ENCODE assay signal across 8 cellular contexts in genomic region chr17:50345443-50346312, GRCh38. TPM values are rescaled to one million over a fixed set of nuclear protein-coding genes. Genes with fewer than 3 reads are reported as not detected.
DNase-seq lines count a peak whose midpoint lies in the region; ATAC-seq and TF ChIP-seq lines count a peak whose summit lies in the region.

XYLT2 (plus strand) TSS chr17:50346126; CDS start chr17:50346141, 15 bp downstream.

- H3K27me3 Mint-ChIP-seq in immature natural killer cell (ENCODE audit: low read depth in 3 of 3): peaks cover 0 to 3% (median 0%) of the 10 kb centered on the region in 3 donors

- peak within 1 kb of the TSS; percentile 58 for H3K27ac ChIP-seq in mammary epithelial cell (ENCODE audit: insufficient read depth, low read depth, low read length)
- peak within 1 kb of the TSS; percentile 62 to 89 (median 71) for H3K27ac ChIP-seq in spleen

- peak; percentile 54 for ATAC-seq in GM18520 (IDR thresholded peaks at IDR 0.05; ENCODE audit: unreplicated experiment)
- ATAC-seq in HG03066 (IDR thresholded peaks at IDR 0.05; ENCODE audit: low read depth, unreplicated experiment): peak; percentile 64

- H4K20me1 ChIP-seq in mammary epithelial cell (ENCODE audit: insufficient read depth, low read length): no peaks in the 10 kb centered on the region

- peak; percentile 99 for DNase-seq in 8988T
- peak; percentile 80 for DNase-seq in NCI-H2171 treated with DMSO at 0.1 percent for 48 hours (lab: John Stamatoyannopoulos, UW)
- DNase-seq in mammary epithelial cell: peak; percentile 78
- DNase-seq in immature natural killer cell: peak; percentile 91 to 94 (median 93)
- DNase-seq in spleen: peak; percentile 97

- peaks cover 36% of the 10 kb centered on the region for H3K79me2 ChIP-seq in mammary epithelial cell (ENCODE audit: insufficient read depth, low read length)

- no TSS peak for BruUV-seq in mammary epithelial cell (replicated peaks; lab: Mats Ljungman, UMichigan)

- H3K36me3 ChIP-seq in mammary epithelial cell (ENCODE audit: insufficient read depth, low read length): no peaks in the 10 kb centered on the region
- H3K36me3 ChIP-seq in spleen: no peaks in the 10 kb centered on the region

- H3K9ac ChIP-seq in mammary epithelial cell (ENCODE audit: insufficient read depth, low read length): peak within 1 kb of the TSS; percentile 70

- WGBS in mammary epithelial cell (ENCODE audit: low coverage, missing lambda C conversion rate): 11% methylated on average over 22 of the region's 87 CpGs
- WGBS in spleen, 5 donors: 4 to 22% (median 6%) methylated on average over 21 to 87 of the region's 87 CpGs

- H3K4me3 ChIP-seq in WI38 (ENCODE audit: low read depth, low read length) (peak within 1 kb of the TSS; percentile 87), mammary epithelial cell (replicated peaks in 1 of 3; ENCODE audit: insufficient read depth in 1 of 3, low read depth in 2 of 3, low read length in 3 of 3) (peak within 1 kb of the TSS; percentile 81 to 91 (median 89)), spleen (peak within 1 kb of the TSS; percentile 64 to 94 (median 83))

- peak in 1 of 3 donors; percentile 2 for TF ChIP-seq POLR2A in spleen (IDR thresholded peaks at IDR 0.05)

- TF ChIP-seq CTCF in WI38 (IDR thresholded peaks at IDR 0.05; ENCODE audit: low read depth, low read length) (no peak), mammary epithelial cell (conservative IDR thresholded peaks at IDR 0.05 in 1 of 2, IDR thresholded peaks at IDR 0.05 in 1 of 2; ENCODE audit: extremely low read depth in 1 of 2, insufficient read depth in 1 of 2, low read depth in 1 of 2, low read length in 2 of 2) (no peak), spleen (IDR thresholded peaks at IDR 0.05 in 8 of 11, conservative IDR thresholded peaks at IDR 0.05 in 3 of 11) (no peak)

- peak within 1 kb of the TSS; percentile 85 to 94 (median 87) for H3K4me3 Mint-ChIP-seq in immature natural killer cell

- in situ Hi-C loops in mammary epithelial cell (cut with MboI; ENCODE audit: low sequenced_read_pairs in 2 of 2): no loop called here

- H3K9me3 ChIP-seq in mammary epithelial cell (replicated peaks; ENCODE audit: insufficient read depth, low read length): no peaks in the 10 kb centered on the region
- no peaks in the 10 kb centered on the region for H3K9me3 ChIP-seq in spleen

- peak within 1 kb of the TSS; percentile 97 for H3K4me2 ChIP-seq in mammary epithelial cell (ENCODE audit: insufficient read depth, low read depth, low read length)

- CTCF ChIA-PET in mammary epithelial cell (lab: Charles Lee; ENCODE audit: low non-redundant PET): no interaction called here

- dilution Hi-C loops in mammary epithelial cell (cut with HindIII; ENCODE audit: low sequenced_read_pairs): loop anchor here (5.0 kb wide), 1 partner anchor 42 kb away; no protein-coding TSS in a partner anchor

- H3K4me1 ChIP-seq in mammary epithelial cell (ENCODE audit: insufficient read depth, low read length) (peaks cover 24% of the 10 kb centered on the region), spleen (peaks cover 14 to 45% (median 36%) of the 10 kb centered on the region in 6 donors)

- no peaks in the 10 kb centered on the region for H3K27me3 ChIP-seq in mammary epithelial cell (ENCODE audit: insufficient read depth, low read length)
- no peaks in the 10 kb centered on the region for H3K27me3 ChIP-seq in spleen (replicated peaks in 1 of 7)

- no peaks in the 10 kb centered on the region for H3K36me3 Mint-ChIP-seq in immature natural killer cell

- H3K9me3 Mint-ChIP-seq in immature natural killer cell: no peaks in the 10 kb centered on the region

- peak within 1 kb of the TSS; percentile 97 for H2AFZ ChIP-seq in mammary epithelial cell (ENCODE audit: low read depth, low read length)

- intact Hi-C loops in mammary epithelial cell (cut with micrococcal nuclease) (no loop called here), spleen (cut with DNase I; ENCODE audit: low total_unique reads) (no loop called here)

- H3K4me1 Mint-ChIP-seq in immature natural killer cell: peaks cover 15 to 23% of the 10 kb centered on the region in 2 donors

- H3K27ac Mint-ChIP-seq in immature natural killer cell: peak within 1 kb of the TSS; percentile 57 to 86 (median 79)

RNA-seq across cellular contexts. Expression of gene XYLT2, which starts in this region (rescaled TPM):
- total RNA-seq in mammary epithelial cell (10 to 100 TPM; 46.3 to 78.3 TPM), spleen (10 to 100 TPM; 17.9 to 27.3 (median 23.3) TPM)
- polyA plus RNA-seq in mammary epithelial cell (26.3 TPM), immature natural killer cell (10 to 100 TPM in 1 of 3 donors, 1 to 10 TPM in 2; 6.8 to 17.4 (median 7.1) TPM), spleen (10 to 100 TPM; 10.0 to 19.1 (median 14.2) TPM)
- polyA minus RNA-seq in mammary epithelial cell: 40.8 TPM

Comparison
In these comparisons a context has a peak if more than half of its experiments do, and no peak if none do; other contexts are left out.
1. Peak in every context shown above with its lines: DNase-seq, ATAC-seq, H3K4me3 ChIP-seq and H3K27ac ChIP-seq.